In the genomic region with DNA sequence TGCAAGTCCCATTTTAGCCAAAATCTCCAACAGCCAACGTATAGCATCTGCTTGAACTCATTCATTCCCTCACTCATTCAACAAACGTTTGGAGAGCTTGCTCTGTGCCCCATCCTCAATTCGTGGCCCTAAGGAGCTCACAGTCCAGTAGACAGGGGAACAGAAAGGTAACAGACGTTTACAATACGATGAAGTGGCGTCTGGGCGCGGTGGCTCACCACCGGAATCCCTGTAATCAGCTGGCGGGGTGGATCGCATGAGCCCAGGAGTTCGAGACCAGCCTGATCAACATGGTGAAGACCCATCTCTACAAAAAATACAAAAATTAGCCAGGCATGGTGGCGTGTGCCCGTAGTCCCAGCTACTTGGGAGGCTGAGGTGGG, we compare ENCODE assay signal across 8 cellular contexts. TPM values are rescaled to one million over a fixed set of nuclear protein-coding genes. Genes with fewer than 3 reads are reported as not detected.
DNase-seq lines count a peak whose midpoint lies in the region; ATAC-seq and TF ChIP-seq lines count a peak whose summit lies in the region.

No MANE protein-coding gene starts in this region.

- H3K36me3 Mint-ChIP-seq in T-cell, result no peaks in the 10 kb centered on the region

- no peak for TF ChIP-seq POLR2A in esophagus squamous epithelium (IDR thresholded peaks at IDR 0.05)

- H3K27ac ChIP-seq in HEK293 (ENCODE audit: extremely low read depth, low read depth, low read length) (no peak overlapping the region), esophagus squamous epithelium (peak overlapping the region in 3 of 4 donors; percentile 62 to 90 (median 69)), skeletal muscle tissue (ENCODE audit: low read depth, low read length) (no peak overlapping the region)

- H3K4me3 Mint-ChIP-seq in T-cell, result peak overlapping the region; percentile 72 to 79 (median 75)

- no peaks in the 10 kb centered on the region for H3K9me3 Mint-ChIP-seq in T-cell

- peak overlapping the region in 1 of 3 donors; percentile 40 for H3K9ac ChIP-seq in skeletal muscle tissue (ENCODE audit: low read depth in 1 of 3, low read length in 3 of 3)

- H3K36me3 ChIP-seq in HEK293 (ENCODE audit: control insufficient read depth in 2 of 2, insufficient read depth in 1 of 2, low read length in 2 of 2) (peaks cover 0 to 25% of the 10 kb centered on the region in 2 experiments; a peak in 1 of 3 replicates), esophagus squamous epithelium (no peaks in the 10 kb centered on the region), skeletal muscle tissue (ENCODE audit: control insufficient read depth in 3 of 3, insufficient read depth in 3 of 3, low read length in 3 of 3) (no peaks in the 10 kb centered on the region)

- no peak overlapping the region for H3K4me3 ChIP-seq in HEK293 (ENCODE audit: low read depth, low read length)
- H3K4me3 ChIP-seq in esophagus squamous epithelium, result peak overlapping the region in 3 of 4 donors; percentile 33 to 70 (median 54)
- peak overlapping the region; percentile 67 to 76 (median 72) for H3K4me3 ChIP-seq in skeletal muscle tissue (ENCODE audit: low read length in 3 of 3)

- H3K4me1 ChIP-seq in HEK293 (ENCODE audit: control insufficient read depth, insufficient read depth, low read length), result peaks cover 8% of the 10 kb centered on the region
- H3K4me1 ChIP-seq in esophagus squamous epithelium, result peaks cover 15 to 28% (median 17%) of the 10 kb centered on the region in 3 donors
- H3K4me1 ChIP-seq in skeletal muscle tissue (ENCODE audit: control insufficient read depth in 3 of 3, insufficient read depth in 3 of 3, low read length in 3 of 3), result peaks cover 12 to 21% (median 19%) of the 10 kb centered on the region in 3 donors

- DNase-seq in T-cell (no peak), esophagus squamous epithelium (lab: John Stamatoyannopoulos, UW) (no peak), NCI-H2196 (lab: John Stamatoyannopoulos, UW; ENCODE audit: unreplicated experiment) (no peak), G401 (ENCODE audit: low spot score) (no peak), middle frontal gyrus (ENCODE audit: extremely low spot score, low spot score) (no peak)

- TF ChIP-seq CTCF in HEK293 (tag by site-specific recombination; IDR thresholded peaks at IDR 0.05), result no peak
- TF ChIP-seq CTCF in esophagus squamous epithelium (IDR thresholded peaks at IDR 0.05), result no peak

- intact Hi-C loops in esophagus squamous epithelium (cut with DNase I), result no loop called here

- no peak for ATAC-seq in T-cell (replicated peaks in 1 of 4)
- no peak for ATAC-seq in GM21786 (IDR thresholded peaks at IDR 0.05; ENCODE audit: unreplicated experiment)

- H3K27ac Mint-ChIP-seq in T-cell, result peak overlapping the region; percentile 81 to 88

- CTCF ChIA-PET in HEK293 (lab: Yijun Ruan, JAX), result interaction anchor here (0.6 to 1.2 kb wide), 3 partner anchors 45 to 242 kb away, joined by 3 to 4 read pairs (median 3); a partner anchor contains a TSS
- CTCF ChIA-PET in T-cell (lab: Charles Lee), result interaction anchor here in 1 of 2 donors (1.0 kb wide), 1 partner anchor 45 kb away, joined by 3 read pairs; a partner anchor contains a TSS

- in situ Hi-C loops in G401 (cut with HindIII; ENCODE audit: low sequenced_read_pairs), result no loop called here

- 65 to 66% methylated on average over 7 to 10 of the region's 14 CpGs for WGBS in esophagus squamous epithelium, 2 donors

- POLR2A ChIA-PET in HEK293 (lab: Yijun Ruan, JAX) (no interaction called here), T-cell (lab: Charles Lee) (no interaction called here)

- H3K9me3 ChIP-seq in HEK293 (ENCODE audit: control insufficient read depth, insufficient read depth, low read depth, low read length) (no peaks in the 10 kb centered on the region), esophagus squamous epithelium (no peaks in the 10 kb centered on the region), skeletal muscle tissue (ENCODE audit: control insufficient read depth in 3 of 3, low read length in 3 of 3) (no peaks in the 10 kb centered on the region)

- peaks cover 26 to 50% (median 47%) of the 10 kb centered on the region in 3 donors for H3K4me1 Mint-ChIP-seq in T-cell

- no peaks in the 10 kb centered on the region for H3K27me3 Mint-ChIP-seq in T-cell

- H3K27me3 ChIP-seq in esophagus squamous epithelium (no peaks in the 10 kb centered on the region), skeletal muscle tissue (ENCODE audit: control insufficient read depth in 3 of 3, insufficient read depth in 3 of 3, low read length in 3 of 3) (no peaks in the 10 kb centered on the region)

TF ChIP-seq in HEK293, 187 proteins besides CTCF, POLR2A, EP300 and RAD21:
- TF ChIP-seq ZNF610 (tag by site-specific recombination; IDR thresholded peaks at IDR 0.05; ENCODE audit: borderline replicate concordance), result 0 out of 2 replicates have a peak, but pooled peaks have one; percentile 8
- TF ChIP-seq ZNF354C (tag by site-specific recombination; IDR thresholded peaks at IDR 0.05; ENCODE audit: borderline replicate concordance, low read depth), result no peak
- TF ChIP-seq SP2 (tag by site-specific recombination; IDR thresholded peaks at IDR 0.05), result no peak
- no peak for TF ChIP-seq ZNF558 (tag by site-specific recombination; IDR thresholded peaks at IDR 0.05)
- TF ChIP-seq ZNF391 (tag by site-specific recombination; IDR thresholded peaks at IDR 0.05; ENCODE audit: borderline replicate concordance, low read depth), result 0 out of 2 replicates have a peak, but pooled peaks have one; percentile 9
- TF ChIP-seq, protein P1, sequence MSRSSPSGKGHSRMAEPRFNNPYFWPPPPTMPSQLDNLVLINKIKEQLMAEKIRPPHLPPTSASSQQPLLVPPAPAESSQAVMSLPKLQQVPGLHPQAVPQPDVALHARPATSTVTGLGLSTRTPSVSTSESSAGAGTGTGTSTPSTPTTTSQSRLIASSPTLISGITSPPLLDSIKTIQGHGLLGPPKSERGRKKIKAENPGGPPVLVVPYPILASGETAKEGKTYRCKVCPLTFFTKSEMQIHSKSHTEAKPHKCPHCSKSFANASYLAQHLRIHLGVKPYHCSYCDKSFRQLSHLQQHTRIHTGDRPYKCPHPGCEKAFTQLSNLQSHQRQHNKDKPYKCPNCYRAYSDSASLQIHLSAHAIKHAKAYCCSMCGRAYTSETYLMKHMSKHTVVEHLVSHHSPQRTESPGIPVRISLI (tag by site-specific recombination; IDR thresholded peaks at IDR 0.05), result no peak
- TF ChIP-seq ZNF221 (tag by site-specific recombination; IDR thresholded peaks at IDR 0.05; ENCODE audit: borderline replicate concordance), result no peak

RNA-seq across cellular contexts. Expression of a gene that starts 0.8 kb away (rescaled TPM):
- total RNA-seq in T-cell (1 to 10 TPM; 1.8 to 7.4 (median 4.6) TPM), esophagus squamous epithelium (1 to 10 TPM; 2.1 to 4.8 (median 3.1) TPM), skeletal muscle tissue (5.2 TPM)
- 44.1 and 44.2 TPM in 2 replicates for total RNA-seq in G401 (2014; rRNA removed; shearing (Covaris generic))

RNA-seq across cellular contexts. Expression of a gene that starts 12.7 kb away (rescaled TPM):
- 10 to 100 TPM in 3 of 5 donors, 1 to 10 TPM in 2; 8.5 to 33.9 (median 28.9) TPM for total RNA-seq in T-cell
- total RNA-seq in esophagus squamous epithelium, result 10 to 100 TPM; 12.6 to 25.9 (median 19.1) TPM
- total RNA-seq in skeletal muscle tissue, result 32.4 TPM
- 69.9 and 72.1 TPM in 2 replicates for total RNA-seq in G401 (2014; rRNA removed; shearing (Covaris generic))

RNA-seq across cellular contexts. Expression of a gene that starts 20.2 kb away (rescaled TPM):
- total RNA-seq in T-cell (1 to 10 TPM; 1.1 to 7.9 (median 6.1) TPM), esophagus squamous epithelium (1 to 10 TPM; 1.8 to 4.4 (median 3.5) TPM), skeletal muscle tissue (1.0 TPM)
- not detected in 2 replicates for total RNA-seq in G401 (2014; rRNA removed; shearing (Covaris generic))

RNA-seq across cellular contexts. Expression of a gene that starts 24.8 kb away (rescaled TPM):
- total RNA-seq in T-cell (under 1 TPM in 4 of 5 donors, not detected in 1; 0.16 to 0.26 (median 0.22) TPM), esophagus squamous epithelium (not detected), skeletal muscle tissue (not detected)
- 0.20 TPM in 1 of 2 replicates, not detected in the other for total RNA-seq in G401 (2014; rRNA removed; shearing (Covaris generic))

RNA-seq across cellular contexts. Expression of a gene that starts 33.1 kb away (rescaled TPM):
- 10 to 100 TPM in 3 of 5 donors, 1 to 10 TPM in 2; 6.1 to 15.4 (median 13.9) TPM for total RNA-seq in T-cell
- 10 to 100 TPM in 2 of 4 donors, 1 to 10 TPM in 2; 3.4 to 11.7 (median 7.6) TPM for total RNA-seq in esophagus squamous epithelium
- total RNA-seq in skeletal muscle tissue, result 7.3 TPM
- 1.3 and 1.6 TPM in 2 replicates for total RNA-seq in G401 (2014; rRNA removed; shearing (Covaris generic))

Comparison
In these comparisons a context has a peak if more than half of its experiments do, and no peak if none do; other contexts are left out.
1. H3K27ac ChIP-seq: peak in esophagus squamous epithelium (3 of 4); none in HEK293 (single experiment) and skeletal muscle tissue (single experiment).